In genomic region chr19:57947088-57947418, GRCh38 we compare ENCODE assay signal across 8 cellular contexts. TPM values are rescaled to one million over a fixed set of nuclear protein-coding genes. Genes with fewer than 3 reads are reported as not detected.
DNase-seq lines count a peak whose midpoint lies in the region; ATAC-seq, FAIRE-seq and TF ChIP-seq lines count a peak whose summit lies in the region.

No MANE protein-coding gene starts in this region.

- peaks cover 17% of the 10 kb centered on the region for H3K4me1 Mint-ChIP-seq in activated T-cell treated with anti-CD3 and anti-CD28 coated beads, Interleukin-2, amount 50 U/mL, for 24 hours (ENCODE audit: low read depth)
- peaks cover 15% of the 10 kb centered on the region for H3K4me1 Mint-ChIP-seq in activated naive CD8-positive, alpha-beta T cell treated with anti-CD3 and anti-CD28 coated beads, Interleukin-2, amount 10 ng/mL, durations not matched to agents 7 days and 5 days

- H3K9me3 ChIP-seq in keratinocyte (ENCODE audit: control insufficient read depth, low read depth, low read length) (peaks cover 5% of the 10 kb centered on the region), subcutaneous abdominal adipose tissue (ENCODE audit: control insufficient read depth in 5 of 5, low read length in 5 of 5) (peaks cover 23 to 59% (median 47%) of the 10 kb centered on the region in 5 donors)

- H4K20me1 ChIP-seq in keratinocyte (ENCODE audit: control insufficient read depth, extremely low read depth, insufficient read depth, low read length): no peaks in the 10 kb centered on the region

- peaks cover 9 to 21% of the 10 kb centered on the region in 2 experiments for H3K36me3 ChIP-seq in keratinocyte (ENCODE audit: control insufficient read depth in 2 of 2, extremely low read depth in 1 of 2, insufficient read depth in 2 of 2, low read length in 2 of 2)
- peaks cover 9 to 23% (median 23%) of the 10 kb centered on the region in 5 donors for H3K36me3 ChIP-seq in subcutaneous abdominal adipose tissue (ENCODE audit: control insufficient read depth in 5 of 5, insufficient read depth in 5 of 5, low read length in 5 of 5)

- no peak for FAIRE-seq in keratinocyte (lab: Jason Lieb, UNC)

- peaks cover 48% of the 10 kb centered on the region for H3K9me3 Mint-ChIP-seq in activated T-cell treated with anti-CD3 and anti-CD28 coated beads, Interleukin-2, amount 50 U/mL, for 24 hours
- peaks cover 23% of the 10 kb centered on the region for H3K9me3 Mint-ChIP-seq in activated naive CD8-positive, alpha-beta T cell treated with anti-CD3 and anti-CD28 coated beads, Interleukin-2, amount 10 ng/mL, durations not matched to agents 7 days and 5 days

- no peaks in the 10 kb centered on the region for H3K27me3 Mint-ChIP-seq in activated T-cell treated with anti-CD3 and anti-CD28 coated beads, Interleukin-2, amount 50 U/mL, for 24 hours
- H3K27me3 Mint-ChIP-seq in activated naive CD8-positive, alpha-beta T cell treated with anti-CD3 and anti-CD28 coated beads, Interleukin-2, amount 10 ng/mL, durations not matched to agents 7 days and 5 days: no peaks in the 10 kb centered on the region

- peaks cover 10% of the 10 kb centered on the region for H3K4me1 ChIP-seq in keratinocyte (ENCODE audit: control insufficient read depth, extremely low read depth, insufficient read depth, low read length)
- peaks cover 4 to 21% (median 19%) of the 10 kb centered on the region in 5 donors for H3K4me1 ChIP-seq in subcutaneous abdominal adipose tissue (ENCODE audit: control insufficient read depth in 5 of 5, insufficient read depth in 5 of 5, low read length in 5 of 5)

- POLR2A ChIA-PET in activated naive CD8-positive, alpha-beta T cell treated with anti-CD3 and anti-CD28 coated beads, Interleukin-2, amount 10 ng/mL, durations not matched to agents 7 days and 5 days (lab: Charles Lee): no interaction called here

- peak overlapping the region; percentile 92 for H3K27ac Mint-ChIP-seq in activated T-cell treated with anti-CD3 and anti-CD28 coated beads, Interleukin-2, amount 50 U/mL, for 24 hours
- H3K27ac Mint-ChIP-seq in activated naive CD8-positive, alpha-beta T cell treated with anti-CD3 and anti-CD28 coated beads, Interleukin-2, amount 10 ng/mL, durations not matched to agents 7 days and 5 days: peak overlapping the region; percentile 7

- peak overlapping the region; percentile 66 for H3K27ac ChIP-seq in keratinocyte (ENCODE audit: control insufficient read depth, insufficient read depth, low read length)
- peak overlapping the region; percentile 69 for H3K27ac ChIP-seq in subcutaneous abdominal adipose tissue (ENCODE audit: low read depth, low read length)

- H3K4me3 Mint-ChIP-seq in activated T-cell treated with anti-CD3 and anti-CD28 coated beads, Interleukin-2, amount 50 U/mL, for 24 hours: peak overlapping the region; percentile 91
- H3K4me3 Mint-ChIP-seq in activated naive CD8-positive, alpha-beta T cell treated with anti-CD3 and anti-CD28 coated beads, Interleukin-2, amount 10 ng/mL, durations not matched to agents 7 days and 5 days: peak overlapping the region; percentile 95

- H3K36me3 Mint-ChIP-seq in activated T-cell treated with anti-CD3 and anti-CD28 coated beads, Interleukin-2, amount 50 U/mL, for 24 hours (ENCODE audit: low read depth): peaks cover 56% of the 10 kb centered on the region
- peaks cover 41% of the 10 kb centered on the region for H3K36me3 Mint-ChIP-seq in activated naive CD8-positive, alpha-beta T cell treated with anti-CD3 and anti-CD28 coated beads, Interleukin-2, amount 10 ng/mL, durations not matched to agents 7 days and 5 days

- H3K27me3 ChIP-seq in keratinocyte (ENCODE audit: control insufficient read depth, extremely low read depth, insufficient read depth, low read length): no peaks in the 10 kb centered on the region
- H3K27me3 ChIP-seq in subcutaneous abdominal adipose tissue (ENCODE audit: control insufficient read depth in 5 of 5, insufficient read depth in 4 of 5, low read length in 5 of 5): peaks cover 0 to 3% (median 0%) of the 10 kb centered on the region in 5 donors

- DNase-seq in activated T-cell treated with anti-CD3 and anti-CD28 coated beads, Interleukin-2, amount 50 U/mL, for 24 hours: no peak
- no peak for DNase-seq in activated T-cell treated with anti-CD3 and anti-CD28 coated beads for 4 hours
- DNase-seq in activated naive CD8-positive, alpha-beta T cell treated with anti-CD3 and anti-CD28 coated beads, Interleukin-2, amount 10 ng/mL, durations not matched to agents 7 days and 5 days: no peak
- no peak for DNase-seq in keratinocyte (ENCODE audit: low read depth, low spot score)
- DNase-seq in ureter (ENCODE audit: low spot score): no peak
- DNase-seq in NCI-H524 (lab: John Stamatoyannopoulos, UW): no peak
- DNase-seq in activated CD8-positive, alpha-beta memory T cell treated with anti-CD3 and anti-CD28 coated beads, Interleukin-2, amount 50 U/mL, for 4 hours: no peak

- no peak for TF ChIP-seq CTCF in keratinocyte (optimal IDR thresholded peaks at IDR 0.05 in 1 of 3, IDR thresholded peaks at IDR 0.05 in 1 of 3, conservative IDR thresholded peaks at IDR 0.05 in 1 of 3; ENCODE audit: extremely low read depth in 1 of 3, insufficient read depth in 2 of 3, low read length in 3 of 3)

- peaks cover 45% of the 10 kb centered on the region for H3K79me2 ChIP-seq in keratinocyte (ENCODE audit: control insufficient read depth, insufficient read depth, low read length)

- peak overlapping the region; percentile 84 for H2AFZ ChIP-seq in keratinocyte (ENCODE audit: control insufficient read depth, low read length)

- H3K4me2 ChIP-seq in keratinocyte (ENCODE audit: control insufficient read depth, extremely low read depth, insufficient read depth, low read depth, low read length): peak overlapping the region; percentile 89

- H3K9me1 ChIP-seq in keratinocyte (ENCODE audit: control insufficient read depth, extremely low read depth, insufficient read depth, low read length): no peaks in the 10 kb centered on the region

- dilution Hi-C loops in keratinocyte (cut with MboI; ENCODE audit: extremely low pct_ligation_motif_present, low sequenced_read_pairs): no loop called here

- H3K9ac ChIP-seq in keratinocyte (ENCODE audit: control insufficient read depth, extremely low read depth, insufficient read depth, low read length) (peak overlapping the region; percentile 86), subcutaneous abdominal adipose tissue (ENCODE audit: low read length in 5 of 5) (peak overlapping the region; percentile 35 to 93 (median 86))

- ATAC-seq in activated naive CD8-positive, alpha-beta T cell treated with anti-CD3 and anti-CD28 coated beads, Interleukin-2, amount 10 ng/mL, durations not matched to agents 7 days and 5 days (ENCODE audit: low read depth): no peak

- H3K4me3 ChIP-seq in keratinocyte (ENCODE audit: control insufficient read depth in 2 of 3, extremely low read depth in 1 of 3, insufficient read depth in 2 of 3, low read depth in 1 of 3, low read length in 3 of 3) (peak overlapping the region; percentile 82 to 90 (median 87)), subcutaneous abdominal adipose tissue (ENCODE audit: low read depth in 1 of 5, low read length in 5 of 5) (peak overlapping the region; percentile 81 to 93 (median 88))

RNA-seq across cellular contexts. Expression of gene ZNF256, which starts 0.5 kb away (rescaled TPM):
- 10 to 100 TPM; 16.0 to 18.8 TPM for total RNA-seq in activated naive CD8-positive, alpha-beta T cell treated with anti-CD3 and anti-CD28 coated beads, Interleukin-2, amount 10 ng/mL, durations not matched to agents 7 days and 5 days
- 3.7 to 5.3 TPM (median 5.3 TPM) in 3 replicates for polyA plus RNA-seq in keratinocyte
- polyA plus RNA-seq in keratinocyte (2011; ENCODE audit: low read depth): 2.3 TPM
- polyA plus RNA-seq in keratinocyte (2011; cell fraction: cytosol; rRNA removed): 2.1 and 4.1 TPM in 2 replicates
- polyA plus RNA-seq in keratinocyte (2011; cell fraction: nucleus; rRNA removed): 10.5 and 11.8 TPM in 2 replicates
- 3.5 and 5.0 TPM in 2 replicates for polyA plus RNA-seq in keratinocyte (2012; ENCODE audit: low replicate concordance)
- 1.9 to 7.3 TPM (median 6.2 TPM) in 3 replicates for polyA minus RNA-seq in keratinocyte
- polyA minus RNA-seq in keratinocyte (2011; cell fraction: cytosol; rRNA and poly(A)+ RNA removed): 6.5 TPM
- polyA minus RNA-seq in keratinocyte (2011; cell fraction: nucleus; rRNA and poly(A)+ RNA removed): 6.0 and 11.3 TPM in 2 replicates
- total RNA-seq in ureter: 10.6 TPM

RNA-seq across cellular contexts. Expression of gene ZNF418, which starts 11.9 kb away (rescaled TPM):
- 10 to 100 TPM; 14.8 to 16.8 TPM for total RNA-seq in activated naive CD8-positive, alpha-beta T cell treated with anti-CD3 and anti-CD28 coated beads, Interleukin-2, amount 10 ng/mL, durations not matched to agents 7 days and 5 days
- 2.1 to 3.9 TPM (median 2.9 TPM) in 3 replicates for polyA plus RNA-seq in keratinocyte
- polyA plus RNA-seq in keratinocyte (2011; ENCODE audit: low read depth): 0.94 TPM
- polyA plus RNA-seq in keratinocyte (2011; cell fraction: cytosol; rRNA removed): 1.4 and 2.4 TPM in 2 replicates
- polyA plus RNA-seq in keratinocyte (2011; cell fraction: nucleus; rRNA removed): 8.4 and 9.1 TPM in 2 replicates
- 2.3 and 3.2 TPM in 2 replicates for polyA plus RNA-seq in keratinocyte (2012; ENCODE audit: low replicate concordance)
- polyA minus RNA-seq in keratinocyte: 1.1 to 8.9 TPM (median 3.4 TPM) in 3 replicates
- polyA minus RNA-seq in keratinocyte (2011; cell fraction: cytosol; rRNA and poly(A)+ RNA removed): 2.3 TPM
- polyA minus RNA-seq in keratinocyte (2011; cell fraction: nucleus; rRNA and poly(A)+ RNA removed): 6.2 and 12.3 TPM in 2 replicates
- 12.1 TPM for total RNA-seq in ureter

RNA-seq across cellular contexts. Expression of gene C19orf18, which starts 27.3 kb away (rescaled TPM):
- under 1 TPM; 0.79 to 0.91 TPM for total RNA-seq in activated naive CD8-positive, alpha-beta T cell treated with anti-CD3 and anti-CD28 coated beads, Interleukin-2, amount 10 ng/mL, durations not matched to agents 7 days and 5 days
- polyA plus RNA-seq in keratinocyte: 0.24 to 0.59 TPM (median 0.48 TPM) in 3 replicates
- 4.0 TPM for polyA plus RNA-seq in keratinocyte (2011; ENCODE audit: low read depth)
- 0.31 and 0.56 TPM in 2 replicates for polyA plus RNA-seq in keratinocyte (2011; cell fraction: cytosol; rRNA removed)
- 2.3 and 2.9 TPM in 2 replicates for polyA plus RNA-seq in keratinocyte (2011; cell fraction: nucleus; rRNA removed)
- 0.55 and 1.7 TPM in 2 replicates for polyA plus RNA-seq in keratinocyte (2012; ENCODE audit: low replicate concordance)
- polyA minus RNA-seq in keratinocyte: 0.48 TPM in 1 of 3 replicates, not detected in the others
- not detected for polyA minus RNA-seq in keratinocyte (2011; cell fraction: cytosol; rRNA and poly(A)+ RNA removed)
- 0.70 and 1.3 TPM in 2 replicates for polyA minus RNA-seq in keratinocyte (2011; cell fraction: nucleus; rRNA and poly(A)+ RNA removed)
- 2.2 TPM for total RNA-seq in ureter

RNA-seq across cellular contexts. Expression of gene ZNF417, which starts 30.7 kb away (rescaled TPM):
- total RNA-seq in activated naive CD8-positive, alpha-beta T cell treated with anti-CD3 and anti-CD28 coated beads, Interleukin-2, amount 10 ng/mL, durations not matched to agents 7 days and 5 days: 10 to 100 TPM; 35.8 to 36.5 TPM
- polyA plus RNA-seq in keratinocyte: 2.9 to 6.1 TPM (median 5.8 TPM) in 3 replicates
- polyA plus RNA-seq in keratinocyte (2011; ENCODE audit: low read depth): 1.7 TPM
- 1.1 and 1.7 TPM in 2 replicates for polyA plus RNA-seq in keratinocyte (2011; cell fraction: cytosol; rRNA removed)
- 11.4 and 12.0 TPM in 2 replicates for polyA plus RNA-seq in keratinocyte (2011; cell fraction: nucleus; rRNA removed)
- 3.0 and 3.1 TPM in 2 replicates for polyA plus RNA-seq in keratinocyte (2012; ENCODE audit: low replicate concordance)
- polyA minus RNA-seq in keratinocyte: 3.3 to 14.2 TPM (median 9.1 TPM) in 3 replicates
- polyA minus RNA-seq in keratinocyte (2011; cell fraction: cytosol; rRNA and poly(A)+ RNA removed): 3.5 TPM
- polyA minus RNA-seq in keratinocyte (2011; cell fraction: nucleus; rRNA and poly(A)+ RNA removed): 7.9 and 17.8 TPM in 2 replicates
- 27.1 TPM for total RNA-seq in ureter

RNA-seq across cellular contexts. Expression of gene ZNF606, which starts 55.6 kb away (rescaled TPM):
- 10 to 100 TPM; 21.3 to 22.2 TPM for total RNA-seq in activated naive CD8-positive, alpha-beta T cell treated with anti-CD3 and anti-CD28 coated beads, Interleukin-2, amount 10 ng/mL, durations not matched to agents 7 days and 5 days
- 2.8 to 3.5 TPM (median 3.5 TPM) in 3 replicates for polyA plus RNA-seq in keratinocyte
- polyA plus RNA-seq in keratinocyte (2011; ENCODE audit: low read depth): 2.4 TPM
- polyA plus RNA-seq in keratinocyte (2011; cell fraction: cytosol; rRNA removed): 1.2 and 2.1 TPM in 2 replicates
- 10.4 and 10.5 TPM in 2 replicates for polyA plus RNA-seq in keratinocyte (2011; cell fraction: nucleus; rRNA removed)
- polyA plus RNA-seq in keratinocyte (2012; ENCODE audit: low replicate concordance): 3.0 and 3.7 TPM in 2 replicates
- 2.6 to 6.4 TPM (median 5.9 TPM) in 3 replicates for polyA minus RNA-seq in keratinocyte
- 4.4 TPM for polyA minus RNA-seq in keratinocyte (2011; cell fraction: cytosol; rRNA and poly(A)+ RNA removed)
- 9.0 and 12.7 TPM in 2 replicates for polyA minus RNA-seq in keratinocyte (2011; cell fraction: nucleus; rRNA and poly(A)+ RNA removed)
- 28.1 TPM for total RNA-seq in ureter
